ENCODE assay signal across 1 cellular context in the genomic region with DNA sequence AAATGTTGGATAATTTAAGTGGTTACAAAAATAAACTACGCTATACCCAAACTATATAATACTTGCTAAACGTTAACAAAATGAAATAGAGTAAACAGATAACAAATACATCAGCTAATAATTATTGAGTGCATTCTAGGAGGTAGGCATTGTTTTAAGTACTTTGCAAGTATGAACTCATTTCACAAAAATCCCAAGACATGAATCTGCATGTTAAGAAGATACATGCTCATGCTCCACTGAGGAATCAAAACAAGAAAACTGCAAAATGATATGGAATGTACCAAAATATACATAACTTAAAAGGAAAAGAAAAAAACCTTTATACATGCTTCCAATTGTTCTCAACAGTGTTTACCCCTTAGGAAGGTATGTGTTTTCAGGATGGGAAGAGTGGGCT.
A peak's percentile ranks its signal among the peaks of the same experiment; 100 is the strongest.
TF ChIP-seq lines count a peak whose summit lies in the region.

No MANE protein-coding gene starts in this region.

TF ChIP-seq in HEK293, 187 proteins besides CTCF, POLR2A, EP300 and RAD21 (continued from another document):
- TF ChIP-seq, protein P1, sequence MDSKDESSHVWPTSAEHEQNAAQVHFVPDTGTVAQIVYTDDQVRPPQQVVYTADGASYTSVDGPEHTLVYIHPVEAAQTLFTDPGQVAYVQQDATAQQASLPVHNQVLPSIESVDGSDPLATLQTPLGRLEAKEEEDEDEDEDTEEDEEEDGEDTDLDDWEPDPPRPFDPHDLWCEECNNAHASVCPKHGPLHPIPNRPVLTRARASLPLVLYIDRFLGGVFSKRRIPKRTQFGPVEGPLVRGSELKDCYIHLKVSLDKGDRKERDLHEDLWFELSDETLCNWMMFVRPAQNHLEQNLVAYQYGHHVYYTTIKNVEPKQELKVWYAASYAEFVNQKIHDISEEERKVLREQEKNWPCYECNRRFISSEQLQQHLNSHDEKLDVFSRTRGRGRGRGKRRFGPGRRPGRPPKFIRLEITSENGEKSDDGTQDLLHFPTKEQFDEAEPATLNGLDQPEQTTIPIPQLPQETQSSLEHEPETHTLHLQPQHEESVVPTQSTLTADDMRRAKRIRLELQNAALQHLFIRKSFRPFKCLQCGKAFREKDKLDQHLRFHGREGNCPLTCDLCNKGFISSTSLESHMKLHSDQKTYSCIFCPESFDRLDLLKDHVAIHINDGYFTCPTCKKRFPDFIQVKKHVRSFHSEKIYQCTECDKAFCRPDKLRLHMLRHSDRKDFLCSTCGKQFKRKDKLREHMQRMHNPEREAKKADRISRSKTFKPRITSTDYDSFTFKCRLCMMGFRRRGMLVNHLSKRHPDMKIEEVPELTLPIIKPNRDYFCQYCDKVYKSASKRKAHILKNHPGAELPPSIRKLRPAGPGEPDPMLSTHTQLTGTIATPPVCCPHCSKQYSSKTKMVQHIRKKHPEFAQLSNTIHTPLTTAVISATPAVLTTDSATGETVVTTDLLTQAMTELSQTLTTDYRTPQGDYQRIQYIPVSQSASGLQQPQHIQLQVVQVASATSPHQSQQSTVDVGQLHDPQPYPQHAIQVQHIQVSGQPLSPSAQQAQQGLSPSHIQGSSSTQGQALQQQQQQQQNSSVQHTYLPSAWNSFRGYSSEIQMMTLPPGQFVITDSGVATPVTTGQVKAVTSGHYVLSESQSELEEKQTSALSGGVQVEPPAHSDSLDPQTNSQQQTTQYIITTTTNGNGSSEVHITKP (tag by site-specific recombination; IDR thresholded peaks at IDR 0.05) = peak; percentile 40; the same call in 1 of the 2 replicates
